7 cellular contexts compared by ENCODE assay signal in the genomic region with DNA sequence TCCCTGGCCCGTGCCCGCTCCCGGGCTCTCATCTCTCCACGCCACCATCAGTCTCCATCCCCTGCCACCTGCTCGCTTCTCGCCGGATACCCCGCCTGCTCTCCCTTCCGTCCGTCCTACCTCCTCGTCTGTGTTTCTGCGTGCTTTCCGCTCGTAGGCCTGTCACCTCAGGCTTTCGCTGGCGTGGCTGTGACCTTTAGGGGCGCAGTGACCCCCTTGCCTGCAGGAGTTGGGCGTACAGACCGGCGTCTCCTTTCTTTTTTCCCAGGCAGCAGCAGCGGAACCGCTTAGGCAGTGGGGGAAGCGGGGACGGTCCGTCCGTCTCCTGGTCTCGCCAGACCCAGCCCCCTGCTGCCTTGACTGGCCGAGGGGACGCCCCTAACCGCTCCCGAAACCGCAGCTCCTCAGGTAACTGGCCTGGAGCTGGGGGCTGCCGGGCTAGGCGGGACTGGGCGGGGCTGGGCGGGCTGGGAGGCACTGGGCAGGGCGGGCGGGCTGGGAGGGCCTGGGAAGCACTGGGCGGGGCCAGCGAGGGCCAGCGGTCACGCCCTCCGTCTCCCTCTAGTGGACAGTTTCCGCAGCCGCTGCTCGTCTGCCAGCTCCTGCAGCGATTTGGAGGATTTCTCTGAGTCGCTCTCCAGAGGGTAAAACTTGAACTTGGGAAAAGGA. TPM values are rescaled to one million over a fixed set of nuclear protein-coding genes. Genes with fewer than 3 reads are reported as not detected.
DNase-seq lines count a peak whose midpoint lies in the region; ATAC-seq and TF ChIP-seq lines count a peak whose summit lies in the region.

No MANE protein-coding gene starts in this region.

- no CpG with 5 or more reads among the region's 48 CpGs for WGBS in neuronal stem cell (ENCODE audit: extremely low coverage in 2 of 2, insufficient read length in 2 of 2, insufficient replicate concordance in 1 of 2), 2 donors

- peak overlapping the region; percentile 32 for H2BK12ac ChIP-seq in neuronal stem cell (ENCODE audit: low read length)

- H3K9me3 ChIP-seq in neuronal stem cell (replicated peaks in 1 of 2; ENCODE audit: control insufficient read depth in 2 of 2, insufficient read depth in 1 of 2, low read depth in 1 of 2, low read length in 2 of 2) (no peaks in the 10 kb centered on the region), stomach smooth muscle (ENCODE audit: control insufficient read depth in 2 of 2, low read length in 2 of 2) (no peaks in the 10 kb centered on the region)

- no peak overlapping the region for H2BK120ac ChIP-seq in neuronal stem cell (ENCODE audit: low read depth, low read length)

- no peak overlapping the region for H4K91ac ChIP-seq in neuronal stem cell (ENCODE audit: low read depth, low read length, poor library complexity)

- peak overlapping the region; percentile 31 to 78 for H3K4me3 ChIP-seq in neuronal stem cell (ENCODE audit: low read length in 2 of 2)
- peak overlapping the region; percentile 89 to 90 for H3K4me3 ChIP-seq in stomach smooth muscle (ENCODE audit: low read length in 2 of 2)

- ATAC-seq in GM18498 (IDR thresholded peaks at IDR 0.05; ENCODE audit: unreplicated experiment) = peak; percentile 65
- ATAC-seq in foreskin keratinocyte = peak; percentile 42

- peak overlapping the region; percentile 97 for H3K4me2 ChIP-seq in neuronal stem cell (ENCODE audit: insufficient read depth, low read length, poor library complexity, severe bottlenecking)

- peak overlapping the region; percentile 93 for H3K18ac ChIP-seq in neuronal stem cell (ENCODE audit: low read length)

- H3K14ac ChIP-seq in neuronal stem cell (ENCODE audit: low read length) = peak overlapping the region; percentile 86

- H2AK5ac ChIP-seq in neuronal stem cell (ENCODE audit: low read depth, low read length) = peak overlapping the region; percentile 76

- H3K9ac ChIP-seq in neuronal stem cell (ENCODE audit: low read depth, low read length, poor library complexity) (peak overlapping the region; percentile 87), stomach smooth muscle (ENCODE audit: low read length in 2 of 2) (peak overlapping the region; percentile 21 to 37)

- H2BK15ac ChIP-seq in neuronal stem cell (ENCODE audit: low read length) = peak overlapping the region; percentile 81

- H3K4me1 ChIP-seq in foreskin keratinocyte (peaks cover 17% of the 10 kb centered on the region), neuronal stem cell (ENCODE audit: control insufficient read depth in 2 of 2, insufficient read depth in 1 of 2, low read depth in 1 of 2, low read length in 2 of 2) (peaks cover 4 to 14% of the 10 kb centered on the region in 2 donors), stomach smooth muscle (ENCODE audit: control insufficient read depth, insufficient read depth, low read length) (peaks cover 20% of the 10 kb centered on the region)

- H3K27me3 ChIP-seq in foreskin keratinocyte = peaks cover 12% of the 10 kb centered on the region
- peaks cover 0 to 23% (median 11%) of the 10 kb centered on the region in 3 experiments for H3K27me3 ChIP-seq in neuronal stem cell (ENCODE audit: control insufficient read depth in 3 of 3, insufficient read depth in 3 of 3, low read depth in 1 of 3, low read length in 3 of 3)
- peaks cover 19 to 26% of the 10 kb centered on the region in 2 donors for H3K27me3 ChIP-seq in stomach smooth muscle (ENCODE audit: control insufficient read depth in 1 of 2, insufficient read depth in 2 of 2, low read length in 2 of 2)

- H3K36me3 ChIP-seq in neuronal stem cell (replicated peaks in 1 of 2; ENCODE audit: control insufficient read depth in 2 of 2, insufficient read depth in 2 of 2, low read length in 2 of 2) = peaks cover 5 to 12% of the 10 kb centered on the region in 2 donors
- peaks cover 0 to 3% of the 10 kb centered on the region in 2 donors for H3K36me3 ChIP-seq in stomach smooth muscle (ENCODE audit: control insufficient read depth in 2 of 2, insufficient read depth in 2 of 2, low read length in 2 of 2)

- in situ Hi-C loops in KBM-7 (cut with MboI; ENCODE audit: low pct_unique_long_range_greater_than_20kb, low sequenced_read_pairs) = no loop called here

- H3K27ac ChIP-seq in foreskin keratinocyte = no peak overlapping the region
- H3K27ac ChIP-seq in neuronal stem cell (replicated peaks; ENCODE audit: low read length) = no peak overlapping the region
- H3K27ac ChIP-seq in stomach smooth muscle (ENCODE audit: low read length) = no peak overlapping the region

- DNase-seq in KBM-7 (peak; percentile 64), RPMI7951 (ENCODE audit: low read depth) (peak; percentile 72), foreskin keratinocyte (peak in 1 of 2 donors; percentile 48), neuronal stem cell (ENCODE audit: low spot score) (peak; percentile 81)
- peak; percentile 94 for DNase-seq in activated effector memory CD4-positive, alpha-beta T cell treated with anti-CD3 and anti-CD28 coated beads, Interleukin-2, amount 50 U/mL, for 16 hours

- H3K79me1 ChIP-seq in neuronal stem cell (ENCODE audit: low read depth, low read length) = no peaks in the 10 kb centered on the region

- peak overlapping the region; percentile 84 for H2AFZ ChIP-seq in neuronal stem cell (ENCODE audit: low read length)

- H2BK5ac ChIP-seq in neuronal stem cell (ENCODE audit: low read length) = peak overlapping the region; percentile 42

- H3K4ac ChIP-seq in neuronal stem cell (ENCODE audit: low read length) = no peak overlapping the region

- peak; percentile 76 for TF ChIP-seq CTCF in foreskin keratinocyte (conservative IDR thresholded peaks at IDR 0.05)

- H4K8ac ChIP-seq in neuronal stem cell (ENCODE audit: low read depth, low read length) = no peak overlapping the region

- peak overlapping the region; percentile 92 for H3K23ac ChIP-seq in neuronal stem cell (ENCODE audit: low read depth, low read length, poor library complexity)

RNA-seq across cellular contexts. Expression of a gene that starts 6.3 kb away (rescaled TPM):
- total RNA-seq in RPMI7951 (2014; rRNA removed; shearing (Covaris generic)) = not detected in 2 replicates
- total RNA-seq in foreskin keratinocyte = not detected in 2 replicates
- not detected in 2 replicates for polyA plus RNA-seq in foreskin keratinocyte
- not detected for polyA plus RNA-seq in neuronal stem cell (2013, experiment 1 of 2)
- 0.06 TPM for polyA plus RNA-seq in neuronal stem cell (2013, experiment 2 of 2)

RNA-seq across cellular contexts. Expression of a gene that starts 21.3 kb away (rescaled TPM):
- 6.6 and 8.8 TPM in 2 replicates for total RNA-seq in RPMI7951 (2014; rRNA removed; shearing (Covaris generic))
- 9.8 and 12.3 TPM in 2 replicates for total RNA-seq in foreskin keratinocyte
- polyA plus RNA-seq in foreskin keratinocyte = 16.2 and 16.7 TPM in 2 replicates
- polyA plus RNA-seq in neuronal stem cell (2013, experiment 1 of 2) = 4.5 TPM
- polyA plus RNA-seq in neuronal stem cell (2013, experiment 2 of 2) = 5.1 TPM

RNA-seq across cellular contexts. Expression of a gene that starts 24.2 kb away (rescaled TPM):
- total RNA-seq in RPMI7951 (2014; rRNA removed; shearing (Covaris generic)) = not detected in 2 replicates
- total RNA-seq in foreskin keratinocyte = not detected in 2 replicates
- not detected in 2 replicates for polyA plus RNA-seq in foreskin keratinocyte
- polyA plus RNA-seq in neuronal stem cell (2013, experiment 1 of 2) = 0.61 TPM
- 0.73 TPM for polyA plus RNA-seq in neuronal stem cell (2013, experiment 2 of 2)

RNA-seq across cellular contexts. Expression of a gene that starts 42.9 kb away (rescaled TPM):
- total RNA-seq in RPMI7951 (2014; rRNA removed; shearing (Covaris generic)) = not detected in 2 replicates
- not detected in 2 replicates for total RNA-seq in foreskin keratinocyte
- polyA plus RNA-seq in foreskin keratinocyte = under 0.01 TPM in 1 of 2 replicates, not detected in the other
- 12.8 TPM for polyA plus RNA-seq in neuronal stem cell (2013, experiment 1 of 2)
- polyA plus RNA-seq in neuronal stem cell (2013, experiment 2 of 2) = 13.4 TPM
